Comparison of ENCODE assay signal across 8 cellular contexts in the genomic region with DNA sequence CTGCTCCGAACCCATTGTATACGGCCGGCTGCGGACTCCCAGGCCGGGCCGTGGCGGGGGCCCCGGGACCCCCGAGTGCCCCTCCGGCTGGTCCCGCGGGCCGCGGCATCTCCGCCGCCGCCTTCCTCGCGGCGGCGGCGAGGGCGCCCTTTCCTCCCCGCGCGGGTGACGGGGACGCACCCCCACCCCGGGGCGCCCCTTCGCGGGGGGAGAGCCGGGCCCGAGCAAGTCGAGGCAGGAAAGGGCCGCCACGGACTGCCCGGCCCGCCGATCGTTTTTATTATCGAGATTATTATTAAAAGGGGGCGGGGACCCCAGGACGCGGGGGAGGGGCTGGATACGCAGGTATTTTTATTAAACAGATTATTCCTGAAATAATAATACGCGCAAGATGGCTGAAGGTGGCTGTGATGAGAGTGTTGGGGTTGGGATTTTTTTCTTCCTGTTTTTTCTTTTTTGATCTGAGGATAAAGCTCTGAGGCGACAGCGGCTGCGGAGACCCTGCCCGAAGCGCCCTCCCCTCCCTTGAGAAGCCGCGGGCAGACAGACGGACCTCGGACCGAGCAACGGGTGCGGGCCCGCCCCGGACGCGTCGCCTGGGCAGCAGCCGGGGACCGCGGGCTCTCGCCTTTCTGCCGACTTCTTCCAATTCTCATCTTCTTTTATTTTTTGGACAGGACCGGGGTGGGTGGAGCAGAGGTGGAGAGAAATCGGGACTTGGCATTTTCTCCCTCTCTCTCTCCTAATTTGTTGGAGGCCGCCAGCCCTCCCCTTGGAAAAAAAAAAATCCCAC. TPM values are rescaled to one million over a fixed set of nuclear protein-coding genes. Genes with fewer than 3 reads are reported as not detected.
DNase-seq lines count a peak whose midpoint lies in the region; ATAC-seq and TF ChIP-seq lines count a peak whose summit lies in the region.

No MANE protein-coding gene starts in this region.

- H3K27ac Mint-ChIP-seq in stimulated activated naive CD8-positive, alpha-beta T cell treated with anti-CD3 and anti-CD28 coated beads, Interleukin-15, amount 100 ng/mL, for 72 hours = peak overlapping the region; percentile 91 to 95

- 1% methylated on average over 60 to 73 of the region's 73 CpGs for WGBS in lung, 2 donors

- H3K27me3 Mint-ChIP-seq in stimulated activated naive CD8-positive, alpha-beta T cell treated with anti-CD3 and anti-CD28 coated beads, Interleukin-15, amount 100 ng/mL, for 72 hours = no peaks in the 10 kb centered on the region

- no peaks in the 10 kb centered on the region for H3K27me3 ChIP-seq in lung (ENCODE audit: control insufficient read depth, insufficient read depth)

- peak overlapping the region; percentile 63 for H3K4me3 ChIP-seq in lung

- peaks cover 0 to 3% of the 10 kb centered on the region in 2 donors for H3K36me3 ChIP-seq in lung (ENCODE audit: control insufficient read depth in 2 of 2, insufficient read depth in 2 of 2, low read length in 2 of 2)

- no peak for TF ChIP-seq CTCF in lung (IDR thresholded peaks at IDR 0.05; ENCODE audit: control extremely low read depth, extremely low read depth)

- DNase-seq in activated T-cell treated with anti-CD3 and anti-CD28 coated beads for 1 hour (ENCODE audit: low read depth) = peak; percentile 51
- no peak for DNase-seq in activated T-cell treated with anti-CD3 and anti-CD28 coated beads, Interleukin-2, amount 50 U/mL, for 1 hour
- peak; percentile 63 for DNase-seq in NAMALWA (ENCODE audit: low spot score)
- DNase-seq in activated CD4-positive, alpha-beta T cell treated with anti-CD3 and anti-CD28 coated beads for 48 hours = peak; percentile 53
- peak; percentile 49 for DNase-seq in effector CD8-positive, alpha-beta T cell (lab: John Stamatoyannopoulos, UW)
- no peak for DNase-seq in lung (ENCODE audit: low spot score)
- peak in 1 of 2 donors; percentile 64 for DNase-seq in stimulated activated naive CD8-positive, alpha-beta T cell treated with anti-CD3 and anti-CD28 coated beads, Interleukin-15, amount 100 ng/mL, for 72 hours
- no peak for DNase-seq in HPDE6-E6E7 (ENCODE audit: extremely low spot score)

- H3K9me3 Mint-ChIP-seq in stimulated activated naive CD8-positive, alpha-beta T cell treated with anti-CD3 and anti-CD28 coated beads, Interleukin-15, amount 100 ng/mL, for 72 hours = peaks cover 0 to 5% of the 10 kb centered on the region in 2 donors

- peaks cover 30% of the 10 kb centered on the region for H3K4me1 Mint-ChIP-seq in stimulated activated naive CD8-positive, alpha-beta T cell treated with anti-CD3 and anti-CD28 coated beads, Interleukin-15, amount 100 ng/mL, for 72 hours

- H3K9me3 ChIP-seq in lung (ENCODE audit: control insufficient read depth in 2 of 2, insufficient read depth in 1 of 2, low read length in 1 of 2) = no peaks in the 10 kb centered on the region

- no peak for ATAC-seq in lung (ENCODE audit: insufficient read depth, low FRiP score)
- ATAC-seq in stimulated activated naive CD8-positive, alpha-beta T cell treated with anti-CD3 and anti-CD28 coated beads, Interleukin-15, amount 100 ng/mL, for 72 hours = no peak

- peak overlapping the region; percentile 90 for H3K4me3 Mint-ChIP-seq in stimulated activated naive CD8-positive, alpha-beta T cell treated with anti-CD3 and anti-CD28 coated beads, Interleukin-15, amount 100 ng/mL, for 72 hours

- peaks cover 6 to 11% of the 10 kb centered on the region in 2 donors for H3K4me1 ChIP-seq in lung (ENCODE audit: control insufficient read depth in 2 of 2, insufficient read depth in 2 of 2, low read length in 2 of 2)

- peak overlapping the region; percentile 98 to 100 for H3K27ac ChIP-seq in lung (ENCODE audit: low read depth in 1 of 2, low read length in 1 of 2)

RNA-seq across cellular contexts. Expression of a gene that starts 1.5 kb away (rescaled TPM):
- total RNA-seq in lung = 100 to 1,000 TPM; 136 to 173 TPM
- 100 to 1,000 TPM in 1 of 2 donors, 10 to 100 TPM in 1; 81.5 to 104 TPM for polyA plus RNA-seq in lung

Comparison
In these comparisons a context has a peak if more than half of its experiments do, and no peak if none do; other contexts are left out.
1. DNase-seq: peak in activated T-cell treated with anti-CD3 and anti-CD28 coated beads for 1 hour (single experiment), NAMALWA (single experiment), activated CD4-positive, alpha-beta T cell treated with anti-CD3 and anti-CD28 coated beads for 48 hours (single experiment) and effector CD8-positive, alpha-beta T cell (single experiment); none in activated T-cell treated with anti-CD3 and anti-CD28 coated beads, Interleukin-2, amount 50 U/mL, for 1 hour (single experiment), lung (single experiment) and HPDE6-E6E7 (single experiment).